ENCODE assay signal across 33 cellular contexts in genomic region chrX:30892591-30892990, GRCh38. TPM values are rescaled to one million over a fixed set of nuclear protein-coding genes. Genes with fewer than 3 reads are reported as not detected.
A peak's percentile ranks its signal among the peaks of the same experiment; 100 is the strongest.
DNase-seq lines count a peak whose midpoint lies in the region; ATAC-seq and TF ChIP-seq lines count a peak whose summit lies in the region.
"Had no signal": no experiment of that assay in that cellular context is flagged by ENCODE, and none has a peak within 500 bp of the region (broad histone marks: within the 10 kb centered on the region; RNA-seq: fewer than 3 reads in every experiment).

No MANE protein-coding gene starts in this region.

- TF ChIP-seq CTCF in MCF 10A (IDR thresholded peaks at IDR 0.05; ENCODE audit: unreplicated experiment): no peak
- no peak for TF ChIP-seq CTCF in RWPE2 (IDR thresholded peaks at IDR 0.05; ENCODE audit: poor library complexity, severe bottlenecking)

- in situ Hi-C loops in T47D (cut with HindIII; ENCODE audit: low pct_unique_long_range_greater_than_20kb, low sequenced_read_pairs): no loop called here

- H3K27me3 ChIP-seq in RWPE2 (ENCODE audit: insufficient read depth, poor library complexity, severe bottlenecking): no peaks in the 10 kb centered on the region
- H3K27me3 ChIP-seq: ascending aorta, esophagus muscularis mucosa, neural progenitor cell, pancreas, vagina had no signal

- no peaks in the 10 kb centered on the region for H3K9me3 ChIP-seq in RWPE2 (ENCODE audit: severe bottlenecking)
- H3K9me3 ChIP-seq: ascending aorta, esophagus muscularis mucosa, heart left ventricle, pancreas, thoracic aorta, vagina had no signal

- intact Hi-C loops in MCF 10A (cut with micrococcal nuclease): no loop called here

- no peaks in the 10 kb centered on the region for H3K9me3 Mint-ChIP-seq in MCF 10A (ENCODE audit: unreplicated experiment)
- H3K9me3 Mint-ChIP-seq: activated CD4-positive, alpha-beta T cell treated with anti-CD3 and anti-CD28 coated beads, Interleukin-2, amount 10 ng/mL, durations not matched to agents 24 days and 14 days; neural progenitor cell; T-cell; WTC11 had no signal

- H3K36me3 ChIP-seq in RWPE2 (ENCODE audit: low read depth): no peaks in the 10 kb centered on the region
- H3K36me3 ChIP-seq: ascending aorta, esophagus muscularis mucosa, heart left ventricle, neural progenitor cell, pancreas, thoracic aorta, vagina had no signal

- POLR2A ChIA-PET in MCF 10A (lab: Yijun Ruan, JAX): interaction anchor here (0.7 to 3.1 kb wide), 5 partner anchors 12 to 451 kb away, joined by 3 to 18 read pairs (median 4); no protein-coding TSS in a partner anchor

- H3K4me3 ChIP-seq in RWPE2 (ENCODE audit: severe bottlenecking): no peak overlapping the region
- H3K4me3 ChIP-seq: ascending aorta, esophagus muscularis mucosa, heart left ventricle, neural progenitor cell, pancreas, thoracic aorta, vagina had no signal

- BruUV-seq in MCF 10A (replicated peaks; lab: Mats Ljungman, UMichigan): no TSS peak

- peaks cover 7% of the 10 kb centered on the region for H3K36me3 Mint-ChIP-seq in MCF 10A (ENCODE audit: insufficient read depth, unreplicated experiment)
- H3K36me3 Mint-ChIP-seq: CD4-positive, CD25-positive, alpha-beta regulatory T cell; neural progenitor cell; T-cell; WTC11 had no signal

- peaks cover 29% of the 10 kb centered on the region for H3K4me1 Mint-ChIP-seq in MCF 10A (ENCODE audit: insufficient read depth, unreplicated experiment)

- H3K27ac ChIP-seq in RWPE2 (ENCODE audit: poor library complexity, severe bottlenecking): peak overlapping the region; percentile 75
- H3K27ac ChIP-seq: ascending aorta, esophagus muscularis mucosa, heart left ventricle, KMS-11, neural progenitor cell, pancreas, thoracic aorta, vagina had no signal

- no peak overlapping the region for H3K4me3 Mint-ChIP-seq in MCF 10A (ENCODE audit: unreplicated experiment)
- H3K4me3 Mint-ChIP-seq: activated CD4-positive, alpha-beta T cell treated with anti-CD3 and anti-CD28 coated beads, Interleukin-2, amount 10 ng/mL, durations not matched to agents 24 days and 14 days; activated naive CD8-positive, alpha-beta T cell treated with anti-CD3 and anti-CD28 coated beads, Interleukin-2, amount 10 ng/mL, durations not matched to agents 7 days and 5 days; neural progenitor cell; T-cell; WTC11 had no signal

- CTCF ChIA-PET in MCF 10A (lab: Yijun Ruan, JAX): interaction anchor here (0.8 kb wide), 1 partner anchor 144 kb away, joined by 3 read pairs; no protein-coding TSS in a partner anchor

- H3K27me3 Mint-ChIP-seq in MCF 10A (ENCODE audit: insufficient read depth, unreplicated experiment): peaks cover 12% of the 10 kb centered on the region
- H3K27me3 Mint-ChIP-seq: activated naive CD8-positive, alpha-beta T cell treated with anti-CD3 and anti-CD28 coated beads, Interleukin-2, amount 10 ng/mL, durations not matched to agents 7 days and 5 days; CD4-positive, CD25-positive, alpha-beta regulatory T cell had no signal

- peak; percentile 36 to 87 for DNase-seq in T47D (ENCODE audit: low read depth in 1 of 2, low spot score in 1 of 2)
- no peak for DNase-seq in MCF 10A (ENCODE audit: unreplicated experiment)
- no peak for DNase-seq in RWPE2 (ENCODE audit: low spot score)
- peak; percentile 5 for DNase-seq in iPS-NIHi11 (ENCODE audit: low spot score)
- peak; percentile 36 for DNase-seq in renal cortical epithelial cell (ENCODE audit: low read depth)
- DNase-seq in dedifferentiated amniotic fluid mesenchymal stem cell (ENCODE audit: extremely low spot score): no peak
- DNase-seq in GF-D8 (lab: John Stamatoyannopoulos, UW): no peak
- DNase-seq in pons (ENCODE audit: low spot score): no peak
- DNase-seq: activated CD4-positive, alpha-beta T cell treated with anti-CD3 and anti-CD28 coated beads, Interleukin-2, amount 10 ng/mL, durations not matched to agents 24 days and 14 days; activated effector memory CD4-positive, alpha-beta T cell treated with anti-CD3 and anti-CD28 coated beads, Interleukin-2, amount 50 U/mL, for 16 hours; activated naive CD8-positive, alpha-beta T cell treated with anti-CD3 and anti-CD28 coated beads, Interleukin-2, amount 10 ng/mL, durations not matched to agents 7 days and 5 days; CD4-positive, CD25-positive, alpha-beta regulatory T cell; cortex of kidney; foreskin melanocyte; GOT3; heart left ventricle; mesenchymal stem cell; NCI-H1417; NCI-H2029 treated with DMSO at 0.1 percent for 48 hours; NCI-H345; NCI-H774; right cardiac atrium; stimulated activated CD4-positive, alpha-beta T cell treated with anti-CD3 and anti-CD28 coated beads, Interleukin-2, amount 100 ng/mL, for 24 hours; stimulated activated naive CD8-positive, alpha-beta T cell treated with anti-CD3 and anti-CD28 coated beads, Interleukin-15, Interleukin-2, amounts not matched to agents 100 U/mL and 50 U/mL, for 24 hours; T-cell had no signal

- peaks cover 19% of the 10 kb centered on the region for H3K4me1 ChIP-seq in RWPE2 (ENCODE audit: insufficient read depth, poor library complexity, severe bottlenecking)
- H3K4me1 ChIP-seq: ascending aorta, neural progenitor cell, pancreas had no signal

- peak; percentile 55 for ATAC-seq in RWPE2 (ENCODE audit: low read depth)
- ATAC-seq: heart left ventricle; pancreas; right cardiac atrium; stimulated activated naive CD8-positive, alpha-beta T cell treated with anti-CD3 and anti-CD28 coated beads, Interleukin-15, Interleukin-2, amounts not matched to agents 100 U/mL and 50 U/mL, for 24 hours; T-cell; WTC11 had no signal

- H3K27ac Mint-ChIP-seq in MCF 10A (ENCODE audit: low read depth, unreplicated experiment): no peak overlapping the region
- H3K27ac Mint-ChIP-seq: activated CD4-positive, alpha-beta T cell treated with anti-CD3 and anti-CD28 coated beads, Interleukin-2, amount 10 ng/mL, durations not matched to agents 24 days and 14 days; activated naive CD8-positive, alpha-beta T cell treated with anti-CD3 and anti-CD28 coated beads, Interleukin-2, amount 10 ng/mL, durations not matched to agents 7 days and 5 days; neural progenitor cell; T-cell; WTC11 had no signal

RNA-seq across cellular contexts. Expression of gene TAB3, which starts 3.5 kb away (rescaled TPM):
- total RNA-seq in MCF 10A (2022) (27.5 and 28.4 TPM in 2 replicates), renal cortical epithelial cell (20.1 and 31.0 TPM in 2 replicates)

Comparison
In these comparisons a context has a peak if more than half of its experiments do, and no peak if none do; other contexts are left out.
1. DNase-seq: peak in T47D (2 of 2), iPS-NIHi11 (single experiment) and renal cortical epithelial cell (single experiment); none in MCF 10A (single experiment), RWPE2 (single experiment), dedifferentiated amniotic fluid mesenchymal stem cell (single experiment), GF-D8 (single experiment) and pons (single experiment).